In the genomic region with DNA sequence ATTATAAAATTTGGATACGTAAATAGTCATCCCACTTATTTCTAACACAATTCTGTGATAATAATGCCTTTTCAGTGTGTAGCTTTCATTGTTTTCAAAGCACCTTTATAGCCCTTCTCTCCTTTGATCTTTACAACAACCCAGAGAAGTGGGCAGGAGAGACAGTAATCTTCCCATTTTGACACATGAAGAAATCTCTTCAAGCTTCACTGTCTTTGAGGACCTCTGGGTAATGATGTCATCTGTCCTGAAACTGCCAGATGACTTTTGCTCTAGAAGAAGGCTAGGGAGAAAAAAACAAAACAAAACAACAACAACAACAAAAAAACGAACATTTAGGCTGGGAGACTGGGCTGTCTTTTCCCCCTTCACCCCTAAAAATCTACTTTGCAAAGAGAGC, we compare ENCODE assay signal across 12 cellular contexts.
A peak's percentile ranks its signal among the peaks of the same experiment; 100 is the strongest.
DNase-seq lines count a peak whose midpoint lies in the region; ATAC-seq and TF ChIP-seq lines count a peak whose summit lies in the region.
"Had no signal": no experiment of that assay in that cellular context is flagged by ENCODE, and none has a peak within 500 bp of the region (broad histone marks: within the 10 kb centered on the region; RNA-seq: fewer than 3 reads in every experiment).

No MANE protein-coding gene starts in this region.

- H3K79me2 ChIP-seq in trophoblast cell (ENCODE audit: control insufficient read depth, insufficient read depth, low read length, poor library complexity): peaks cover 2% of the 10 kb centered on the region
- H3K79me2 ChIP-seq: hepatocyte had no signal

- H3K4me1 Mint-ChIP-seq in activated T-cell treated with anti-CD3 and anti-CD28 coated beads, Interleukin-2, amount 50 U/mL, for 72 hours (ENCODE audit: low read depth): peaks cover 24% of the 10 kb centered on the region
- peaks cover 17% of the 10 kb centered on the region for H3K4me1 Mint-ChIP-seq in activated T-cell treated with anti-CD3 and anti-CD28 coated beads, Interleukin-2, amount 50 U/mL, for 4 hours (ENCODE audit: low read depth)
- peaks cover 6% of the 10 kb centered on the region for H3K4me1 Mint-ChIP-seq in WTC11

- no peak overlapping the region for H4K91ac ChIP-seq in trophoblast cell (ENCODE audit: low read depth, low read length)

- peaks cover 0 to 2% of the 10 kb centered on the region in 2 donors for H3K9me3 Mint-ChIP-seq in activated T-cell treated with anti-CD3 and anti-CD28 coated beads, Interleukin-2, amount 50 U/mL, for 72 hours
- H3K9me3 Mint-ChIP-seq in activated T-cell treated with anti-CD3 and anti-CD28 coated beads, Interleukin-2, amount 50 U/mL, for 4 hours: peaks cover 3% of the 10 kb centered on the region
- H3K9me3 Mint-ChIP-seq in WTC11: peaks cover 5% of the 10 kb centered on the region; the same call in 1 of the 2 replicates

- H4K8ac ChIP-seq in trophoblast cell (ENCODE audit: low read depth, low read length): no peak overlapping the region

- peak overlapping the region; percentile 28 to 52 for H3K4me3 Mint-ChIP-seq in activated T-cell treated with anti-CD3 and anti-CD28 coated beads, Interleukin-2, amount 50 U/mL, for 72 hours
- H3K4me3 Mint-ChIP-seq in activated T-cell treated with anti-CD3 and anti-CD28 coated beads, Interleukin-2, amount 50 U/mL, for 4 hours: no peak overlapping the region
- H3K4me3 Mint-ChIP-seq in WTC11: no peak overlapping the region
- H3K4me3 Mint-ChIP-seq: T-helper 1 cell treated with Interleukin-12 subunit alpha and Interleukin-12 subunit beta and Interleukin-4 antibody, amounts not matched to agents 30 μg/mL and 1 μg/mL, for 36 hours had no signal

- H2AK5ac ChIP-seq in trophoblast cell (ENCODE audit: low read length): no peak overlapping the region

- no peak overlapping the region for H2AFZ ChIP-seq in trophoblast cell (ENCODE audit: insufficient read depth, low read length, poor library complexity)
- H2AFZ ChIP-seq: hepatocyte had no signal

- H2BK5ac ChIP-seq in trophoblast cell (ENCODE audit: low read depth, low read length, poor library complexity): no peak overlapping the region

- POLR2A ChIA-PET in WTC11 (lab: Charles Lee): no interaction called here

- no peak overlapping the region for H3K23ac ChIP-seq in trophoblast cell (ENCODE audit: low read length)

- no peak overlapping the region for H3K14ac ChIP-seq in trophoblast cell (ENCODE audit: low read length)

- no peaks in the 10 kb centered on the region for H3K27me3 Mint-ChIP-seq in activated T-cell treated with anti-CD3 and anti-CD28 coated beads, Interleukin-2, amount 50 U/mL, for 72 hours (ENCODE audit: low read depth)
- no peaks in the 10 kb centered on the region for H3K27me3 Mint-ChIP-seq in activated T-cell treated with anti-CD3 and anti-CD28 coated beads, Interleukin-2, amount 50 U/mL, for 4 hours (ENCODE audit: low read depth)
- no peaks in the 10 kb centered on the region for H3K27me3 Mint-ChIP-seq in WTC11 (ENCODE audit: low read depth)

- no peak overlapping the region for H3K18ac ChIP-seq in trophoblast cell (ENCODE audit: low read length)

- H3K36me3 Mint-ChIP-seq in activated T-cell treated with anti-CD3 and anti-CD28 coated beads, Interleukin-2, amount 50 U/mL, for 72 hours (ENCODE audit: insufficient read depth in 2 of 2): peaks cover 3 to 4% of the 10 kb centered on the region in 2 donors
- H3K36me3 Mint-ChIP-seq in activated T-cell treated with anti-CD3 and anti-CD28 coated beads, Interleukin-2, amount 50 U/mL, for 4 hours (ENCODE audit: insufficient read depth): peaks cover 4% of the 10 kb centered on the region
- H3K36me3 Mint-ChIP-seq in WTC11: no peaks in the 10 kb centered on the region

- H3K9me3 ChIP-seq in trophoblast cell (ENCODE audit: insufficient read depth, low read depth, low read length): no peaks in the 10 kb centered on the region

- no peaks in the 10 kb centered on the region for H3K36me3 ChIP-seq in trophoblast cell (ENCODE audit: control insufficient read depth in 1 of 2, insufficient read depth in 2 of 2, low read length in 2 of 2)

- no peak for DNase-seq in activated T-cell treated with anti-CD3 and anti-CD28 coated beads, Interleukin-2, amount 50 U/mL, for 72 hours
- DNase-seq in activated T-cell treated with anti-CD3 and anti-CD28 coated beads, Interleukin-2, amount 50 U/mL, for 4 hours: no peak
- DNase-seq in trophoblast cell (peak; percentile 48 to 76), WTC11 (ENCODE audit: low spot score) (no peak), NCI-H2196 (lab: John Stamatoyannopoulos, UW; ENCODE audit: unreplicated experiment) (no peak), EL (no peak)
- DNase-seq: activated T-cell treated with anti-CD3 and anti-CD28 coated beads, Interleukin-2, amount 50 U/mL, for 1 hour had no signal

- peaks cover 11 to 21% of the 10 kb centered on the region in 2 experiments for H3K4me1 ChIP-seq in trophoblast cell (ENCODE audit: control insufficient read depth in 1 of 2, insufficient read depth in 2 of 2, low read length in 2 of 2)

- no peak overlapping the region for H4K12ac ChIP-seq in trophoblast cell (ENCODE audit: low read depth, low read length)

- H2BK12ac ChIP-seq in trophoblast cell (ENCODE audit: low read length): no peak overlapping the region

- no peak overlapping the region for H3K4me3 ChIP-seq in trophoblast cell (ENCODE audit: low read depth, low read length)
- H3K4me3 ChIP-seq: coronary artery, hepatocyte had no signal

- H3K79me1 ChIP-seq in trophoblast cell (ENCODE audit: low read length): peaks cover 4% of the 10 kb centered on the region

- WGBS in trophoblast cell (ENCODE audit: extremely low coverage, insufficient coverage, insufficient read length): no CpG with 5 or more reads among the region's 2 CpGs

- no peak overlapping the region for H3K27ac ChIP-seq in trophoblast cell (ENCODE audit: low read depth, low read length)
- H3K27ac ChIP-seq: coronary artery, hepatocyte had no signal

- H2BK120ac ChIP-seq in trophoblast cell (ENCODE audit: insufficient read depth, low read length, poor library complexity): no peak overlapping the region

- CTCF ChIA-PET in WTC11 (lab: Charles Lee): interaction anchor here (0.6 kb wide), 1 partner anchor 310 kb away, joined by 3 read pairs; no protein-coding TSS in a partner anchor

- H3K9ac ChIP-seq in trophoblast cell (ENCODE audit: low read length): no peak overlapping the region

- H3K4ac ChIP-seq in trophoblast cell (ENCODE audit: low read depth, low read length): no peak overlapping the region

- no peak for TF ChIP-seq CTCF in WTC11 (IDR thresholded peaks at IDR 0.05)

- H3K27me3 ChIP-seq in trophoblast cell (ENCODE audit: insufficient read depth, low read length): no peaks in the 10 kb centered on the region
- H3K27me3 ChIP-seq: hepatocyte had no signal

- H3K27ac Mint-ChIP-seq in activated T-cell treated with anti-CD3 and anti-CD28 coated beads, Interleukin-2, amount 50 U/mL, for 72 hours: peak overlapping the region; percentile 51
- no peak overlapping the region for H3K27ac Mint-ChIP-seq in WTC11
- H3K27ac Mint-ChIP-seq: T-helper 1 cell treated with Interleukin-12 subunit alpha and Interleukin-12 subunit beta and Interleukin-4 antibody, amounts not matched to agents 30 μg/mL and 1 μg/mL, for 36 hours had no signal

- no peak overlapping the region for H3K4me2 ChIP-seq in trophoblast cell (ENCODE audit: low read length)
- H3K4me2 ChIP-seq: hepatocyte had no signal

- peak; percentile 48 for ATAC-seq in activated T-cell treated with anti-CD3 and anti-CD28 coated beads, Interleukin-2, amount 50 U/mL, for 72 hours (replicated peaks in 1 of 2)
- no peak for ATAC-seq in activated T-cell treated with anti-CD3 and anti-CD28 coated beads, Interleukin-2, amount 50 U/mL, for 4 hours
- ATAC-seq in GM21619 (IDR thresholded peaks at IDR 0.05; ENCODE audit: unreplicated experiment) (peak; percentile 64), HG03354 (IDR thresholded peaks at IDR 0.05; ENCODE audit: poor library complexity, severe bottlenecking, unreplicated experiment) (peak; percentile 69), WTC11 (no peak)

TF ChIP-seq in WTC11, 78 proteins besides CTCF, POLR2A, EP300 and RAD21 (continues in another document):
- TF ChIP-seq MYBL2 (CRISPR knock-in tag; IDR thresholded peaks at IDR 0.05) (no peak), PREB (CRISPR knock-in tag; IDR thresholded peaks at IDR 0.05; ENCODE audit: borderline replicate concordance) (no peak), USF2 (CRISPR knock-in tag; IDR thresholded peaks at IDR 0.05) (no peak), ZNF219 (CRISPR knock-in tag; IDR thresholded peaks at IDR 0.05; ENCODE audit: borderline replicate concordance) (no peak), FOXP1 (CRISPR knock-in tag; IDR thresholded peaks at IDR 0.05; ENCODE audit: borderline replicate concordance) (no peak), ZNF423 (CRISPR knock-in tag; IDR thresholded peaks at IDR 0.05) (no peak), MLX (CRISPR knock-in tag; IDR thresholded peaks at IDR 0.05) (no peak), PRRX2 (CRISPR knock-in tag; IDR thresholded peaks at IDR 0.05) (no peak), JAZF1 (CRISPR knock-in tag; IDR thresholded peaks at IDR 0.05) (no peak)

Comparison
In these comparisons a context has a peak if more than half of its experiments do, and no peak if none do; other contexts are left out.
1. ATAC-seq: peak in activated T-cell treated with anti-CD3 and anti-CD28 coated beads, Interleukin-2, amount 50 U/mL, for 72 hours (2 of 2), GM21619 (single experiment) and HG03354 (single experiment); none in activated T-cell treated with anti-CD3 and anti-CD28 coated beads, Interleukin-2, amount 50 U/mL, for 4 hours (0 of 2) and WTC11 (single experiment).
2. H3K4me3 Mint-ChIP-seq: peak in activated T-cell treated with anti-CD3 and anti-CD28 coated beads, Interleukin-2, amount 50 U/mL, for 72 hours (2 of 2); none in activated T-cell treated with anti-CD3 and anti-CD28 coated beads, Interleukin-2, amount 50 U/mL, for 4 hours (single experiment) and WTC11 (single experiment).
3. DNase-seq: peak in trophoblast cell (2 of 2); none in activated T-cell treated with anti-CD3 and anti-CD28 coated beads, Interleukin-2, amount 50 U/mL, for 72 hours (0 of 2), activated T-cell treated with anti-CD3 and anti-CD28 coated beads, Interleukin-2, amount 50 U/mL, for 4 hours (single experiment), WTC11 (single experiment), NCI-H2196 (single experiment) and EL (single experiment).